ENCODE assay signal across 19 cellular contexts in genomic region chr2:38129410-38129809, GRCh38. TPM values are rescaled to one million over a fixed set of nuclear protein-coding genes. Genes with fewer than 3 reads are reported as not detected.
DNase-seq lines count a peak whose midpoint lies in the region; ATAC-seq and TF ChIP-seq lines count a peak whose summit lies in the region.
"Had no signal": no experiment of that assay in that cellular context is flagged by ENCODE, and none has a peak within 500 bp of the region (broad histone marks: within the 10 kb centered on the region; RNA-seq: fewer than 3 reads in every experiment).

No MANE protein-coding gene starts in this region.

- intact Hi-C loops in right cardiac atrium (cut with DNase I): no loop called here

- DNase-seq in KBM-7 (peak; percentile 29), SKM-1 (lab: John Stamatoyannopoulos, UW; ENCODE audit: unreplicated experiment) (peak; percentile 23), right cardiac atrium (no peak), tibial nerve (ENCODE audit: low spot score in 2 of 2) (no peak)
- no peak for DNase-seq in stimulated activated CD4-positive, alpha-beta T cell treated with anti-CD3 and anti-CD28 coated beads, Interleukin-4, amount 100 ng/mL, for 24 hours
- DNase-seq: activated CD4-positive, alpha-beta T cell treated with anti-CD3 and anti-CD28 coated beads for 4 hours; activated CD8-positive, alpha-beta memory T cell treated with anti-CD3 and anti-CD28 coated beads, Interleukin-2, amount 50 U/mL, for 48 hours; activated gamma-delta T cell; cerebellar nuclear complex; DMS79 treated with DMSO at 0.1 percent for 48 hours; HCEC 1CT; naive B cell; NCI-H187; posterior cingulate gyrus; stimulated activated naive CD8-positive, alpha-beta T cell treated with anti-CD3 and anti-CD28 coated beads, Interleukin-15, Interleukin-2, amounts not matched to agents 100 U/mL and 50 U/mL, for 24 hours had no signal

- H3K27ac ChIP-seq in right cardiac atrium (ENCODE audit: low read length): peak overlapping the region; percentile 48
- H3K27ac ChIP-seq in tibial nerve: peak overlapping the region in 2 of 4 donors; percentile 46 to 64
- H3K27ac ChIP-seq: SK-N-MC had no signal

- H3K36me3 Mint-ChIP-seq in stimulated activated memory B cell treated with anti-CD40 and anti-IgM and Interleukin-4, amounts not matched to agents 10 μg/mL and 1 μg/mL and 100 μg/mL, for 72 hours: peaks cover 15% of the 10 kb centered on the region

- H3K4me3 ChIP-seq in right cardiac atrium (ENCODE audit: low read length) (no peak overlapping the region), tibial nerve (no peak overlapping the region)
- H3K4me3 ChIP-seq: SK-N-MC had no signal

- H3K27me3 ChIP-seq in right cardiac atrium (ENCODE audit: control insufficient read depth, insufficient read depth) (no peaks in the 10 kb centered on the region), tibial nerve (no peaks in the 10 kb centered on the region)

- TF ChIP-seq CTCF in tibial nerve (IDR thresholded peaks at IDR 0.05): no peak

- H3K27ac Mint-ChIP-seq in stimulated activated memory B cell treated with anti-CD40 and anti-IgM and Interleukin-4, amounts not matched to agents 10 μg/mL and 1 μg/mL and 100 μg/mL, for 72 hours: peak overlapping the region; percentile 42

- no peaks in the 10 kb centered on the region for H3K27me3 Mint-ChIP-seq in stimulated activated memory B cell treated with anti-CD40 and anti-IgM and Interleukin-4, amounts not matched to agents 10 μg/mL and 1 μg/mL and 100 μg/mL, for 72 hours
- H3K27me3 Mint-ChIP-seq: naive B cell had no signal

- ATAC-seq in right cardiac atrium (peak; percentile 78 to 84), GM21360 (IDR thresholded peaks at IDR 0.05; ENCODE audit: unreplicated experiment) (no peak), HG03135 (IDR thresholded peaks at IDR 0.05; ENCODE audit: unreplicated experiment) (no peak)
- ATAC-seq in stimulated activated memory B cell treated with anti-CD40 and anti-IgM and Interleukin-4, amounts not matched to agents 10 μg/mL and 1 μg/mL and 100 μg/mL, for 72 hours: peak; percentile 9
- ATAC-seq: stimulated activated naive CD8-positive, alpha-beta T cell treated with anti-CD3 and anti-CD28 coated beads, Interleukin-15, Interleukin-2, amounts not matched to agents 100 U/mL and 50 U/mL, for 24 hours had no signal

- TF ChIP-seq EP300 in tibial nerve (IDR thresholded peaks at IDR 0.05): no peak

- no peaks in the 10 kb centered on the region for H3K9me3 ChIP-seq in right cardiac atrium (ENCODE audit: control insufficient read depth, low read length)
- H3K9me3 ChIP-seq in tibial nerve: peaks cover 0 to 13% (median 0%) of the 10 kb centered on the region in 4 donors

- peaks cover 0 to 18% (median 0%) of the 10 kb centered on the region in 3 donors for H3K36me3 ChIP-seq in tibial nerve

- H3K4me1 Mint-ChIP-seq in stimulated activated memory B cell treated with anti-CD40 and anti-IgM and Interleukin-4, amounts not matched to agents 10 μg/mL and 1 μg/mL and 100 μg/mL, for 72 hours: peaks cover 24% of the 10 kb centered on the region

- in situ Hi-C loops in KBM-7 (cut with MboI; ENCODE audit: low pct_unique_long_range_greater_than_20kb, low sequenced_read_pairs): no loop called here

- H3K4me3 Mint-ChIP-seq in stimulated activated memory B cell treated with anti-CD40 and anti-IgM and Interleukin-4, amounts not matched to agents 10 μg/mL and 1 μg/mL and 100 μg/mL, for 72 hours: no peak overlapping the region

- peaks cover 16% of the 10 kb centered on the region for H3K9me3 Mint-ChIP-seq in stimulated activated memory B cell treated with anti-CD40 and anti-IgM and Interleukin-4, amounts not matched to agents 10 μg/mL and 1 μg/mL and 100 μg/mL, for 72 hours

- H3K4me1 ChIP-seq in right cardiac atrium (ENCODE audit: control insufficient read depth, insufficient read depth, low read length) (no peaks in the 10 kb centered on the region), tibial nerve (no peaks in the 10 kb centered on the region)

- no peak for TF ChIP-seq POLR2A in tibial nerve (IDR thresholded peaks at IDR 0.05)

- whole genome bisulfite sequencing in right cardiac atrium: 49% methylated on average over 2 of the region's 2 CpGs
- 75 to 90% methylated on average over 2 of the region's 2 CpGs for WGBS in tibial nerve, 2 donors

RNA-seq across cellular contexts. Expression of gene CYP1B1, which starts 53.5 kb away (rescaled TPM):
- total RNA-seq in right cardiac atrium: 100 to 1,000 TPM in 1 of 4 donors, 10 to 100 TPM in 3; 43.7 to 142 (median 53.4) TPM
- polyA plus RNA-seq in right cardiac atrium: 10.1 TPM
- total RNA-seq in tibial nerve: 100 to 1,000 TPM; 170 to 321 (median 212) TPM

Comparison
In these comparisons a context has a peak if more than half of its experiments do, and no peak if none do; other contexts are left out.
1. DNase-seq: peak in KBM-7 (single experiment) and SKM-1 (single experiment); none in right cardiac atrium (0 of 3), stimulated activated CD4-positive, alpha-beta T cell treated with anti-CD3 and anti-CD28 coated beads, Interleukin-4, amount 100 ng/mL, for 24 hours (single experiment) and tibial nerve (0 of 2).
2. ATAC-seq: peak in right cardiac atrium (2 of 2) and stimulated activated memory B cell treated with anti-CD40 and anti-IgM and Interleukin-4, amounts not matched to agents 10 μg/mL and 1 μg/mL and 100 μg/mL, for 72 hours (single experiment); none in GM21360 (single experiment) and HG03135 (single experiment).